In genomic region chr7:151795168-151795754, GRCh38 we compare ENCODE assay signal across 7 cellular contexts.
DNase-seq lines count a peak whose midpoint lies in the region; ATAC-seq and TF ChIP-seq lines count a peak whose summit lies in the region.

No MANE protein-coding gene starts in this region.

- no peaks in the 10 kb centered on the region for H3K9me3 Mint-ChIP-seq in effector memory CD8-positive, alpha-beta T cell
- no peaks in the 10 kb centered on the region for H3K9me3 Mint-ChIP-seq in stimulated activated memory B cell treated with anti-CD40 and anti-IgM and Interleukin-4, amounts not matched to agents 10 μg/mL and 1 μg/mL and 100 μg/mL, for 72 hours

- peaks cover 19 to 28% of the 10 kb centered on the region in 2 donors for H3K4me1 Mint-ChIP-seq in effector memory CD8-positive, alpha-beta T cell (ENCODE audit: low read depth in 2 of 2)
- peaks cover 51% of the 10 kb centered on the region for H3K4me1 Mint-ChIP-seq in stimulated activated memory B cell treated with anti-CD40 and anti-IgM and Interleukin-4, amounts not matched to agents 10 μg/mL and 1 μg/mL and 100 μg/mL, for 72 hours

- H3K36me3 Mint-ChIP-seq in effector memory CD8-positive, alpha-beta T cell (ENCODE audit: insufficient read depth): no peaks in the 10 kb centered on the region
- no peaks in the 10 kb centered on the region for H3K36me3 Mint-ChIP-seq in stimulated activated memory B cell treated with anti-CD40 and anti-IgM and Interleukin-4, amounts not matched to agents 10 μg/mL and 1 μg/mL and 100 μg/mL, for 72 hours

- TF ChIP-seq POLR2A in lower leg skin (IDR thresholded peaks at IDR 0.05): no peak

- TF ChIP-seq CTCF in lower leg skin (IDR thresholded peaks at IDR 0.05): no peak

- H3K4me3 Mint-ChIP-seq in effector memory CD8-positive, alpha-beta T cell: peak overlapping the region; percentile 47 to 61
- peak overlapping the region; percentile 12 for H3K4me3 Mint-ChIP-seq in stimulated activated memory B cell treated with anti-CD40 and anti-IgM and Interleukin-4, amounts not matched to agents 10 μg/mL and 1 μg/mL and 100 μg/mL, for 72 hours

- no peaks in the 10 kb centered on the region for H3K27me3 Mint-ChIP-seq in effector memory CD8-positive, alpha-beta T cell
- no peaks in the 10 kb centered on the region for H3K27me3 Mint-ChIP-seq in stimulated activated memory B cell treated with anti-CD40 and anti-IgM and Interleukin-4, amounts not matched to agents 10 μg/mL and 1 μg/mL and 100 μg/mL, for 72 hours

- H3K4me3 ChIP-seq in lower leg skin (ENCODE audit: low read depth, poor library complexity, severe bottlenecking): no peak overlapping the region

- intact Hi-C loops in sciatic nerve (cut with DNase I) (no loop called here), lower leg skin (cut with DNase I; ENCODE audit: low total_unique reads) (no loop called here)

- 88 to 90% methylated on average over 16 of the region's 16 CpGs for WGBS in lower leg skin, 2 donors

- peak; percentile 80 for ATAC-seq in GM21619 (IDR thresholded peaks at IDR 0.05; ENCODE audit: unreplicated experiment)
- ATAC-seq in effector memory CD8-positive, alpha-beta T cell (replicated peaks): peak; percentile 82
- peak; percentile 89 for ATAC-seq in stimulated activated memory B cell treated with anti-CD40 and anti-IgM and Interleukin-4, amounts not matched to agents 10 μg/mL and 1 μg/mL and 100 μg/mL, for 72 hours
- ATAC-seq in sciatic nerve: no peak

- DNase-seq in T-helper 9 cell (peak; percentile 24), NCI-H82 treated with DMSO at 0.1 percent for 48 hours (lab: John Stamatoyannopoulos, UW; ENCODE audit: unreplicated experiment) (no peak), sciatic nerve (ENCODE audit: low spot score) (no peak), lower leg skin (ENCODE audit: low spot score in 2 of 2) (no peak)
- DNase-seq in effector memory CD8-positive, alpha-beta T cell: peak; percentile 30 to 39 (median 35)

- H3K27ac Mint-ChIP-seq in effector memory CD8-positive, alpha-beta T cell: peak overlapping the region; percentile 67 to 74
- peak overlapping the region; percentile 88 for H3K27ac Mint-ChIP-seq in stimulated activated memory B cell treated with anti-CD40 and anti-IgM and Interleukin-4, amounts not matched to agents 10 μg/mL and 1 μg/mL and 100 μg/mL, for 72 hours

Comparison
In these comparisons a context has a peak if more than half of its experiments do, and no peak if none do; other contexts are left out.
1. DNase-seq: peak in T-helper 9 cell (single experiment) and effector memory CD8-positive, alpha-beta T cell (3 of 3); none in NCI-H82 treated with DMSO at 0.1 percent for 48 hours (single experiment), sciatic nerve (single experiment) and lower leg skin (0 of 2).